ENCODE assay signal across 18 cellular contexts in the genomic region with DNA sequence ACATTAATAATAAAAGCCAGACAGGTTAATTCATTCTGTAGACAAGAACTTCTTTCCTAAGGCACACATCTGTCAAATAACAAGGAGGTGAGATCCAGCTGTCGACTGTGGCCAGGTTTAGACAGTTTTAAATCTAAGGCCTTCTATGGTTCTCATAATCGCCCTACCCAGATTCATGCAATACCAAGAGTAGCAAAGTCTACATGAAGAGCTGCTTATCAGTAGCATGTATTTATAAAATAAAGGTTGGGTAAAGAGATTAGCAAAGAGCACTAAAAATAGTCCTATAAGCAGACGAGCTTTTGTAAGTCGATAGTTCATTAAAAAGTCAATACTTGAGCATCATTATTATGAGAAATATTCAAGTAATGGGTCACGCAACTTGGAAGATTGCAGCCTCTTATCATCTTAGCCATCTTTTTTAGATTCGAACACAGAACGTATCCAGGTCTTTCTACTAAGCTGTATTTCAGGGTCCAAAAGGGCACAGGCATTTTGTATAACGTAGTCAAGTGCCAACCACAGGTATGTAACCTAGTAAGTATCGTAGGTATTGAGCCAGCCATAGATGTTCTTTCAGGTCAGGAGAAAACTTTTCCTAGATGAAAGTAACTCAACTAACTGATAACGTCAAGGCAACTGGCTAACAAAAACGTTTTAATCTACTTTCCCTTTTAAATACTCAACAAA. TPM values are rescaled to one million over a fixed set of nuclear protein-coding genes. Genes with fewer than 3 reads are reported as not detected.
DNase-seq lines count a peak whose midpoint lies in the region; ATAC-seq and TF ChIP-seq lines count a peak whose summit lies in the region.
"Had no signal": no experiment of that assay in that cellular context is flagged by ENCODE, and none has a peak within 500 bp of the region (broad histone marks: within the 10 kb centered on the region; RNA-seq: fewer than 3 reads in every experiment).

No MANE protein-coding gene starts in this region.

- no peak overlapping the region for H2AFZ ChIP-seq in SK-N-SH (ENCODE audit: low read depth)

- DNase-seq in SK-N-SH (no peak), tibial artery (no peak), dedifferentiated amniotic fluid mesenchymal stem cell (ENCODE audit: extremely low spot score) (no peak), left lung (no peak), NCI-H187 (lab: John Stamatoyannopoulos, UW) (no peak)
- DNase-seq: activated CD8-positive, alpha-beta T cell treated with anti-CD3 and anti-CD28 coated beads, Interleukin-2, amount 10 ng/mL, durations not matched to agents 7 days and 5 days; activated naive CD4-positive, alpha-beta T cell treated with anti-CD3 and anti-CD28 coated beads, Interleukin-2, amount 10 ng/mL, durations not matched to agents 7 days and 5 days; activated T-cell treated with anti-CD3 and anti-CD28 coated beads, Interleukin-2, amount 50 U/mL, for 4 hours; C1 segment of cervical spinal cord; foreskin keratinocyte; left colon; mucosa of descending colon; nucleus accumbens; SIG-M5; WERI-Rb-1 had no signal

- no peaks in the 10 kb centered on the region for H3K9me2 ChIP-seq in SK-N-SH

- H3K9me3 ChIP-seq in SK-N-SH (no peaks in the 10 kb centered on the region), ectodermal cell (ENCODE audit: control insufficient read depth, low read length) (no peaks in the 10 kb centered on the region), muscle layer of duodenum (ENCODE audit: control insufficient read depth in 1 of 2, low read length in 2 of 2) (no peaks in the 10 kb centered on the region), tibial artery (no peaks in the 10 kb centered on the region), left lung (no peaks in the 10 kb centered on the region)
- H3K9me3 ChIP-seq: mucosa of descending colon had no signal

- CTCF ChIA-PET in SK-N-SH (lab: Yijun Ruan, JAX): interaction anchor here (2.2 to 4.6 kb wide), 2 partner anchors 9 to 168 kb away, joined by 11 to 32 read pairs; no protein-coding TSS in a partner anchor

- no peak for TF ChIP-seq RAD21 in SK-N-SH (IDR thresholded peaks at IDR 0.05; ENCODE audit: low read length)

- peak overlapping the region in 1 of 2 experiments; percentile 17; a peak in 1 of 4 replicates for H3K4me3 ChIP-seq in SK-N-SH (ENCODE audit: low read depth in 2 of 2, low read length in 1 of 2)
- H3K4me3 ChIP-seq in ectodermal cell (ENCODE audit: insufficient read depth, low read depth, low read length): peak overlapping the region; percentile 16
- peak overlapping the region; percentile 85 to 92 for H3K4me3 ChIP-seq in muscle layer of duodenum (ENCODE audit: low read depth in 1 of 2, low read length in 2 of 2)
- peak overlapping the region; percentile 79 to 93 for H3K4me3 ChIP-seq in tibial artery
- H3K4me3 ChIP-seq in left lung: no peak overlapping the region
- H3K4me3 ChIP-seq: mucosa of descending colon had no signal

- TF ChIP-seq CTCF in SK-N-SH (IDR thresholded peaks at IDR 0.05): no peak
- TF ChIP-seq CTCF in tibial artery (IDR thresholded peaks at IDR 0.05): no peak
- TF ChIP-seq CTCF in left lung (IDR thresholded peaks at IDR 0.05): no peak

- no peak overlapping the region for H3K27ac ChIP-seq in SK-N-SH (ENCODE audit: low read depth in 2 of 2, low read length in 1 of 2)
- no peak overlapping the region for H3K27ac ChIP-seq in ectodermal cell (ENCODE audit: insufficient read depth, low read depth, low read length, poor library complexity, severe bottlenecking)
- H3K27ac ChIP-seq in muscle layer of duodenum (ENCODE audit: low read length): peak overlapping the region; percentile 39
- no peak overlapping the region for H3K27ac ChIP-seq in tibial artery
- no peak overlapping the region for H3K27ac ChIP-seq in left lung
- H3K27ac ChIP-seq: foreskin keratinocyte, WERI-Rb-1 had no signal

- 91% methylated on average over 11 of the region's 11 CpGs for WGBS in SK-N-SH (ENCODE audit: low lambda C conversion rate)
- 88 to 90% methylated on average over 10 to 11 of the region's 11 CpGs for WGBS in ectodermal cell, 2 experiments

- H3K4me2 ChIP-seq in SK-N-SH: 0 out of 2 replicates have a peak overlapping the region, but pooled peaks have one; percentile 89

- H3K4me1 ChIP-seq in SK-N-SH (ENCODE audit: control insufficient read depth in 1 of 2, insufficient read depth in 2 of 2, low read depth in 1 of 2, low read length in 1 of 2) (peaks cover 0 to 22% of the 10 kb centered on the region in 2 experiments; a peak in 2 of 4 replicates), ectodermal cell (ENCODE audit: control insufficient read depth, insufficient read depth, low read length) (peaks cover 7% of the 10 kb centered on the region), muscle layer of duodenum (ENCODE audit: control insufficient read depth in 1 of 2, insufficient read depth in 2 of 2, low read length in 2 of 2) (peaks cover 17 to 24% of the 10 kb centered on the region in 2 donors), tibial artery (peaks cover 0 to 64% (median 16%) of the 10 kb centered on the region in 4 donors), left lung (peaks cover 0 to 37% of the 10 kb centered on the region in 2 donors)

- H3K36me3 ChIP-seq in SK-N-SH (replicated peaks in 1 of 2; ENCODE audit: control insufficient read depth in 1 of 2, insufficient read depth in 2 of 2, low read length in 1 of 2) (peaks cover 0 to 3% of the 10 kb centered on the region in 2 experiments), ectodermal cell (ENCODE audit: control insufficient read depth, insufficient read depth, low read length) (peaks cover 8% of the 10 kb centered on the region), muscle layer of duodenum (ENCODE audit: control insufficient read depth in 1 of 2, insufficient read depth in 2 of 2, low read length in 2 of 2) (no peaks in the 10 kb centered on the region), tibial artery (no peaks in the 10 kb centered on the region), left lung (no peaks in the 10 kb centered on the region)
- H3K36me3 ChIP-seq: WERI-Rb-1 had no signal

- H4K20me1 ChIP-seq in SK-N-SH (ENCODE audit: insufficient read depth): peaks cover 4% of the 10 kb centered on the region; the same call in 1 of the 2 replicates

- no peak overlapping the region for H3K9ac ChIP-seq in SK-N-SH

- intact Hi-C loops in tibial artery (cut with DNase I; ENCODE audit: low total_unique reads) (loop anchor here (10.0 kb wide), 1 partner anchor 93 kb away; no protein-coding TSS in a partner anchor), left lung (cut with DNase I) (no loop called here)

- no peaks in the 10 kb centered on the region for H3K27me3 ChIP-seq in SK-N-SH (ENCODE audit: insufficient read depth)
- no peaks in the 10 kb centered on the region for H3K27me3 ChIP-seq in ectodermal cell (ENCODE audit: control insufficient read depth, insufficient read depth, low read length, poor library complexity, severe bottlenecking)
- no peaks in the 10 kb centered on the region for H3K27me3 ChIP-seq in muscle layer of duodenum (ENCODE audit: low read depth, low read length)
- H3K27me3 ChIP-seq in tibial artery: no peaks in the 10 kb centered on the region
- peaks cover 0 to 31% of the 10 kb centered on the region in 2 donors for H3K27me3 ChIP-seq in left lung
- H3K27me3 ChIP-seq: foreskin keratinocyte had no signal

- TF ChIP-seq EP300 in SK-N-SH (IDR thresholded peaks at IDR 0.05; ENCODE audit: borderline replicate concordance in 1 of 2, low read depth in 1 of 2, low read length in 1 of 2): no peak

- ATAC-seq in SK-N-SH treated with all-trans-retinoic acid at 6 μM for 48 hours (no peak), left lung (no peak)
- ATAC-seq: activated CD8-positive, alpha-beta T cell treated with anti-CD3 and anti-CD28 coated beads, Interleukin-2, amount 10 ng/mL, durations not matched to agents 7 days and 5 days; activated T-cell treated with anti-CD3 and anti-CD28 coated beads, Interleukin-2, amount 50 U/mL, for 4 hours; foreskin keratinocyte; left colon; mucosa of descending colon had no signal

- H3F3A ChIP-seq in SK-N-SH (replicated peaks; ENCODE audit: insufficient read depth): peaks cover 6% of the 10 kb centered on the region

- H3K79me2 ChIP-seq in SK-N-SH (ENCODE audit: insufficient read depth): peaks cover 15% of the 10 kb centered on the region

- POLR2A ChIA-PET in SK-N-SH (lab: Yijun Ruan, JAX): interaction anchor here (0.7 kb wide), 1 partner anchor 26 kb away, joined by 3 read pairs; no protein-coding TSS in a partner anchor

TF ChIP-seq in SK-N-SH, 30 proteins besides CTCF, POLR2A, EP300 and RAD21 (continues in another document):
- no peak for TF ChIP-seq RXRA (IDR thresholded peaks at IDR 0.05; ENCODE audit: borderline replicate concordance, low read depth)
- TF ChIP-seq, protein P1, sequence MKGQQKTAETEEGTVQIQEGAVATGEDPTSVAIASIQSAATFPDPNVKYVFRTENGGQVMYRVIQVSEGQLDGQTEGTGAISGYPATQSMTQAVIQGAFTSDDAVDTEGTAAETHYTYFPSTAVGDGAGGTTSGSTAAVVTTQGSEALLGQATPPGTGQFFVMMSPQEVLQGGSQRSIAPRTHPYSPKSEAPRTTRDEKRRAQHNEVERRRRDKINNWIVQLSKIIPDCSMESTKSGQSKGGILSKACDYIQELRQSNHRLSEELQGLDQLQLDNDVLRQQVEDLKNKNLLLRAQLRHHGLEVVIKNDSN (IDR thresholded peaks at IDR 0.05; ENCODE audit: borderline replicate concordance, low read depth): no peak
- TF ChIP-seq POLR2AphosphoS5 (IDR thresholded peaks at IDR 0.05; ENCODE audit: low read depth, low read length): no peak
- no peak for TF ChIP-seq RCOR1 (IDR thresholded peaks at IDR 0.05; ENCODE audit: low read length)
- no peak for TF ChIP-seq YY1 (IDR thresholded peaks at IDR 0.05; ENCODE audit: low read depth)

TF ChIP-seq in SK-N-SH treated with all-trans-retinoic acid at 6 μM for 48 hours, 23 proteins besides CTCF, POLR2A, EP300 and RAD21 (continues in another document):
- TF ChIP-seq, protein P2, sequence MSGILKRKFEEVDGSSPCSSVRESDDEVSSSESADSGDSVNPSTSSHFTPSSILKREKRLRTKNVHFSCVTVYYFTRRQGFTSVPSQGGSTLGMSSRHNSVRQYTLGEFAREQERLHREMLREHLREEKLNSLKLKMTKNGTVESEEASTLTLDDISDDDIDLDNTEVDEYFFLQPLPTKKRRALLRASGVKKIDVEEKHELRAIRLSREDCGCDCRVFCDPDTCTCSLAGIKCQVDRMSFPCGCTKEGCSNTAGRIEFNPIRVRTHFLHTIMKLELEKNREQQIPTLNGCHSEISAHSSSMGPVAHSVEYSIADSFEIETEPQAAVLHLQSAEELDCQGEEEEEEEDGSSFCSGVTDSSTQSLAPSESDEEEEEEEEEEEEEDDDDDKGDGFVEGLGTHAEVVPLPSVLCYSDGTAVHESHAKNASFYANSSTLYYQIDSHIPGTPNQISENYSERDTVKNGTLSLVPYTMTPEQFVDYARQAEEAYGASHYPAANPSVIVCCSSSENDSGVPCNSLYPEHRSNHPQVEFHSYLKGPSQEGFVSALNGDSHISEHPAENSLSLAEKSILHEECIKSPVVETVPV (CRISPR knock-in tag; IDR thresholded peaks at IDR 0.05): no peak
- TF ChIP-seq ISL1 (CRISPR knock-in tag; IDR thresholded peaks at IDR 0.05): no peak

RNA-seq across cellular contexts. Expression of a gene that starts 3.1 kb away (rescaled TPM):
- polyA plus RNA-seq in SK-N-SH (2012; rRNA removed): 1.6 TPM in 2 replicates
- polyA plus RNA-seq in SK-N-SH (2012; cell fraction: cytosol; rRNA removed): 2.4 and 2.5 TPM in 2 replicates
- polyA plus RNA-seq in SK-N-SH (2012; cell fraction: nucleus; rRNA removed): 1.7 and 2.8 TPM in 2 replicates
- 23.5 TPM for polyA plus RNA-seq in ectodermal cell (2013, experiment 1 of 4)
- 20.3 TPM for polyA plus RNA-seq in ectodermal cell (2013, experiment 2 of 4)
- polyA plus RNA-seq in ectodermal cell (2013, experiment 3 of 4): 18.2 TPM
- 20.0 TPM for polyA plus RNA-seq in ectodermal cell (2013, experiment 4 of 4)
- 10 to 100 TPM; 10.5 to 13.4 TPM for total RNA-seq in left lung
- total RNA-seq: activated CD8-positive, alpha-beta T cell treated with anti-CD3 and anti-CD28 coated beads, Interleukin-2, amount 10 ng/mL, durations not matched to agents 7 days and 5 days had no signal

Comparison
In these comparisons a context has a peak if more than half of its experiments do, and no peak if none do; other contexts are left out.
1. H3K4me3 ChIP-seq: peak in ectodermal cell (single experiment), muscle layer of duodenum (2 of 2) and tibial artery (2 of 2); none in left lung (0 of 2).